Comparison of ENCODE assay signal across 13 cellular contexts in the genomic region with DNA sequence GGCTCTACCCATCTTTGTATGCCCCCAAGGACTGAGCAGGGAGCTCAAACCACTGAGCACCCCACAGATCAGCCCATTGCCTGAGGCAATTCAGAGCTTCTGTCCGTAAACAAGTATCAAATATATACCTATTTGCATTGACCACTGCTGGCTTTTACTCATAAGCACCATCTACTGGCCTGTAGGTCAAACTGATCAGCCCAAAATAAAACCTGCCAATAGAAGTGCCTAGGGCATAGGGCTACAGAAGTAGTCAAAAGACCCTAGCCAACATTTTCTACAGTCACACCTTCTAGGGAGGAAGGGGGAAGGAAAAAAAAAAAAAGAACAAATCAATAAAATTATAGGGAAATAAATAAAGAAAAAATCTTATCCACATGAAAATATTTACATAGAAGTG.
"Had no signal": no experiment of that assay in that cellular context is flagged by ENCODE, and none has a peak within 500 bp of the region (broad histone marks: within the 10 kb centered on the region; RNA-seq: fewer than 3 reads in every experiment).

No MANE protein-coding gene starts in this region.

- DNase-seq: activated CD4-positive, alpha-beta T cell treated with anti-CD3 and anti-CD28 coated beads for 48 hours; activated CD8-positive, alpha-beta memory T cell treated with anti-CD3 and anti-CD28 coated beads, Interleukin-2, amount 50 U/mL, for 48 hours; activated CD8-positive, alpha-beta T cell treated with anti-CD3 and anti-CD28 coated beads, Interleukin-2, amount 10 ng/mL, durations not matched to agents 7 days and 5 days; activated naive CD4-positive, alpha-beta T cell; aorta; dermis blood vessel endothelial cell; left lung; natural killer cell; nucleus accumbens; right cardiac atrium; small intestine had no signal

- H3K4me3 ChIP-seq: breast epithelium, left lung had no signal

- ATAC-seq: activated CD8-positive, alpha-beta T cell treated with anti-CD3 and anti-CD28 coated beads, Interleukin-2, amount 10 ng/mL, durations not matched to agents 7 days and 5 days; left lung; natural killer cell; right cardiac atrium; WTC11 had no signal
